9 cellular contexts compared by ENCODE assay signal in the genomic region with DNA sequence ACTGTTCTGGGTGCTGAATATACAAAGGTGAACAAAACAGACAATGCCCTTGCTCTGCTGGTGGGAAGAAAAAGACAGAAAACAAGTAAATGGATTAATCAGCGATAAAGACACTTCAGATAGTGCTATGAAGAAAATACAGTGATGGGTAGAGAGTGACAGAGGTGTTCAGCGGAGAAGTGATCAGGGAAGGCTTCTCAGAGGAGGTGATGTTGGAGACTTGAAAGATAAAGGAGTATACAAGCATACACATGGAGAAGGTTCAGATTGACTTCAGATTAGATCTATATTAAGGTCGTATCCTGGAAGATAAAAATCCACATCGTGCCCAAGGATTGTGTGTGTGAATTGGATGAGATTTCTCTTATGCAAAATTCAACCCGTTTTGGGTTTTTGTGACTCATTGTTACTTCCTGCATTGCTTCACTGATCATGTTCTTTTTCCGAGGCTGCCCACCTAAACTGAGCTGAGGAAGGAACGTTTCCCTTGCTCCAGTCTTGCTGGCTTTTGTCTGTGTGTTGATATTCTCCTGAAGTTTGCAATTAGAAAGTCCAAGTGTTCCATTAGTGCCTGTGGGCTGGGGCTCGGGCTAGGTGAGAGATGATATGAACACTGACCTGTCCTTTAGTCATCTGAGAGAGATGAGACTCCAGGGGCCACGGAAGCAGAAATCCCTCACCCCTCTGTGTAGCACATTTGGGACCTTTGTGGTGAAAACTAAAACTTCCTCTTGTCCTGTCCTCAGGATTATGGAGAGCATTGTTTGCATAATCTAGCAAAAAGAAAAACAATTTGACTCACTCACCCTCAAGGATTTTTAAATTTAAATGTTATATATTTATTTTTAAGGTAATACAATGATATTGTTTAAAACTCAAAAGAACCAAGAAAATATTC. TPM values are rescaled to one million over a fixed set of nuclear protein-coding genes. Genes with fewer than 3 reads are reported as not detected.
DNase-seq lines count a peak whose midpoint lies in the region; ATAC-seq lines count a peak whose summit lies in the region.
"Had no signal": no experiment of that assay in that cellular context is flagged by ENCODE, and none has a peak within 500 bp of the region (broad histone marks: within the 10 kb centered on the region; RNA-seq: fewer than 3 reads in every experiment).

No MANE protein-coding gene starts in this region.

- peaks cover 52% of the 10 kb centered on the region for H3K4me1 Mint-ChIP-seq in activated T-cell treated with anti-CD3 and anti-CD28 coated beads, Interleukin-2, amount 50 U/mL, for 24 hours (ENCODE audit: low read depth)
- peaks cover 59% of the 10 kb centered on the region for H3K4me1 Mint-ChIP-seq in stimulated activated naive CD8-positive, alpha-beta T cell treated with anti-CD3 and anti-CD28 coated beads, Interleukin-15, amount 100 ng/mL, for 72 hours

- no peaks in the 10 kb centered on the region for H3K9me3 ChIP-seq in Karpas-422 (ENCODE audit: low read length)
- H3K9me3 ChIP-seq in adipocyte (ENCODE audit: control insufficient read depth, low read length): peaks cover 14% of the 10 kb centered on the region
- no peaks in the 10 kb centered on the region for H3K9me3 ChIP-seq in right cardiac atrium (ENCODE audit: control insufficient read depth, low read length)

- H3K36me3 ChIP-seq in Karpas-422 (ENCODE audit: insufficient read depth, low read length): no peaks in the 10 kb centered on the region
- H3K36me3 ChIP-seq in adipocyte (ENCODE audit: control insufficient read depth, insufficient read depth, low read length, severe bottlenecking): no peaks in the 10 kb centered on the region

- H3K4me1 ChIP-seq in Karpas-422 (ENCODE audit: low read length) (peaks cover 36% of the 10 kb centered on the region), adipocyte (ENCODE audit: control insufficient read depth, insufficient read depth, low read length) (peaks cover 7% of the 10 kb centered on the region), right cardiac atrium (ENCODE audit: control insufficient read depth, insufficient read depth, low read length) (no peaks in the 10 kb centered on the region)

- intact Hi-C loops in right cardiac atrium (cut with DNase I): no loop called here

- peak; percentile 13 for ATAC-seq in stimulated activated naive CD8-positive, alpha-beta T cell treated with anti-CD3 and anti-CD28 coated beads, Interleukin-15, amount 100 ng/mL, for 72 hours
- ATAC-seq in HG03045 (IDR thresholded peaks at IDR 0.05; ENCODE audit: unreplicated experiment): no peak
- no peak for ATAC-seq in right cardiac atrium
- ATAC-seq in HG03108 (IDR thresholded peaks at IDR 0.05; ENCODE audit: unreplicated experiment): no peak

- no peaks in the 10 kb centered on the region for H3K9me2 ChIP-seq in Karpas-422 (replicated peaks; ENCODE audit: insufficient read depth, low read length)

- H3K27me3 ChIP-seq in Karpas-422 (ENCODE audit: low read length): no peaks in the 10 kb centered on the region
- no peaks in the 10 kb centered on the region for H3K27me3 ChIP-seq in adipocyte (replicated peaks; ENCODE audit: control insufficient read depth, insufficient read depth, low read length)
- no peaks in the 10 kb centered on the region for H3K27me3 ChIP-seq in right cardiac atrium (ENCODE audit: control insufficient read depth, insufficient read depth)

- 59% methylated on average over 9 of the region's 9 CpGs for whole genome bisulfite sequencing in right cardiac atrium

- DNase-seq in activated T-cell treated with anti-CD3 and anti-CD28 coated beads, Interleukin-2, amount 50 U/mL, for 24 hours: no peak
- no peak for DNase-seq in activated T-cell treated with anti-CD3 and anti-CD28 coated beads, Interleukin-2, amount 50 U/mL, for 1 hour
- DNase-seq in Karpas-422 (peak; percentile 65), adipocyte (ENCODE audit: low read depth) (peak; percentile 29), right cardiac atrium (no peak)
- no peak for DNase-seq in stimulated activated naive CD8-positive, alpha-beta T cell treated with anti-CD3 and anti-CD28 coated beads, Interleukin-15, amount 100 ng/mL, for 72 hours
- DNase-seq: amniotic stem cell had no signal

- no peaks in the 10 kb centered on the region for H3K9me3 Mint-ChIP-seq in activated T-cell treated with anti-CD3 and anti-CD28 coated beads, Interleukin-2, amount 50 U/mL, for 24 hours
- H3K9me3 Mint-ChIP-seq in stimulated activated naive CD8-positive, alpha-beta T cell treated with anti-CD3 and anti-CD28 coated beads, Interleukin-15, amount 100 ng/mL, for 72 hours: peaks cover 8 to 13% of the 10 kb centered on the region in 2 donors

- H3K9ac ChIP-seq in Karpas-422 (ENCODE audit: low read length): peak overlapping the region; percentile 40; the same call in 1 of the 2 replicates
- H3K9ac ChIP-seq in adipocyte (ENCODE audit: low read length): no peak overlapping the region

- H3K79me2 ChIP-seq in Karpas-422 (ENCODE audit: low read length): no peaks in the 10 kb centered on the region

- H4K20me1 ChIP-seq in Karpas-422 (ENCODE audit: insufficient read depth, low read depth, low read length): no peaks in the 10 kb centered on the region

- H3K36me3 Mint-ChIP-seq in activated T-cell treated with anti-CD3 and anti-CD28 coated beads, Interleukin-2, amount 50 U/mL, for 24 hours (ENCODE audit: low read depth): peaks cover 6% of the 10 kb centered on the region

- peak overlapping the region; percentile 8 for H3K4me3 Mint-ChIP-seq in activated T-cell treated with anti-CD3 and anti-CD28 coated beads, Interleukin-2, amount 50 U/mL, for 24 hours
- peak overlapping the region; percentile 20 to 51 for H3K4me3 Mint-ChIP-seq in stimulated activated naive CD8-positive, alpha-beta T cell treated with anti-CD3 and anti-CD28 coated beads, Interleukin-15, amount 100 ng/mL, for 72 hours

- H3K4me2 ChIP-seq in Karpas-422 (ENCODE audit: low read depth, low read length, poor library complexity, severe bottlenecking): peak overlapping the region; percentile 58

- H3K27ac ChIP-seq in Karpas-422 (ENCODE audit: low read length): no peak overlapping the region
- no peak overlapping the region for H3K27ac ChIP-seq in right cardiac atrium (ENCODE audit: low read length)

- H3K4me3 ChIP-seq in Karpas-422 (ENCODE audit: low read length) (peak overlapping the region; percentile 16; the same call in 1 of the 2 replicates), adipocyte (ENCODE audit: low read length) (no peak overlapping the region), right cardiac atrium (ENCODE audit: low read length) (no peak overlapping the region)

- H2AFZ ChIP-seq in Karpas-422 (ENCODE audit: low read length): peak overlapping the region; percentile 9; the same call in 1 of the 2 replicates

- peak overlapping the region; percentile 56 for H3K27ac Mint-ChIP-seq in activated T-cell treated with anti-CD3 and anti-CD28 coated beads, Interleukin-2, amount 50 U/mL, for 24 hours
- no peak overlapping the region for H3K27ac Mint-ChIP-seq in stimulated activated naive CD8-positive, alpha-beta T cell treated with anti-CD3 and anti-CD28 coated beads, Interleukin-15, amount 100 ng/mL, for 72 hours

- H3K27me3 Mint-ChIP-seq in activated T-cell treated with anti-CD3 and anti-CD28 coated beads, Interleukin-2, amount 50 U/mL, for 24 hours: no peaks in the 10 kb centered on the region
- H3K27me3 Mint-ChIP-seq in stimulated activated naive CD8-positive, alpha-beta T cell treated with anti-CD3 and anti-CD28 coated beads, Interleukin-15, amount 100 ng/mL, for 72 hours: no peaks in the 10 kb centered on the region

RNA-seq across cellular contexts. Expression of gene PLXNC1, which starts 27.6 kb away (rescaled TPM):
- total RNA-seq in Karpas-422 (2014; rRNA removed; shearing (Covaris generic); ENCODE audit: low replicate concordance): 7.9 and 11.9 TPM in 2 replicates
- total RNA-seq in right cardiac atrium: 1 to 10 TPM; 2.8 to 7.6 (median 5.5) TPM
- 2.4 TPM for polyA plus RNA-seq in right cardiac atrium

Comparison
In these comparisons a context has a peak if more than half of its experiments do, and no peak if none do; other contexts are left out.
1. DNase-seq: peak in Karpas-422 (single experiment) and adipocyte (single experiment); none in activated T-cell treated with anti-CD3 and anti-CD28 coated beads, Interleukin-2, amount 50 U/mL, for 24 hours (single experiment), activated T-cell treated with anti-CD3 and anti-CD28 coated beads, Interleukin-2, amount 50 U/mL, for 1 hour (single experiment), stimulated activated naive CD8-positive, alpha-beta T cell treated with anti-CD3 and anti-CD28 coated beads, Interleukin-15, amount 100 ng/mL, for 72 hours (0 of 2) and right cardiac atrium (0 of 3).